13 cellular contexts compared by ENCODE assay signal in the genomic region with DNA sequence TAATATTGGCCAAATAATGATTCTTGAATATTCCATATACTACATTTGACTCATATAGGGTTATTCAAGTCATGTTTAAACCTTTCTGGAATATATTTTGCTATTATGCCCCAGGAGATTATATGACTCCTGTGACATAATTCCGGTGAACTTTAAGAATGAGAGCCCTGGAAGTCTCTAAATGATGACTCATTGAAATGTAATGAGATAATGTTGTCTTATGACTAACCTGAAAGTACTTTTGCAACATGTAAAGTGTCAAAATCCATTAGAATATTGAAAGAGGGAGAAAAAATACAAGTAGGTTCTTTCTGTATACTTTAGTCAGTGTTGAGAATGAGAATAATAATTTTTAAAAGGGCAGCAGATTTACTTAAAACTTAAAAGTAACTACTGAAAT.
DNase-seq lines count a peak whose midpoint lies in the region; ATAC-seq, FAIRE-seq and TF ChIP-seq lines count a peak whose summit lies in the region.
"Had no signal": no experiment of that assay in that cellular context is flagged by ENCODE, and none has a peak within 500 bp of the region (broad histone marks: within the 10 kb centered on the region; RNA-seq: fewer than 3 reads in every experiment).

No MANE protein-coding gene starts in this region.

- H2AFZ ChIP-seq in GM12878 (ENCODE audit: control insufficient read depth, low read depth, low read length): no peak overlapping the region

- no peak overlapping the region for H3K27ac Mint-ChIP-seq in T-helper 2 cell treated with Interferon-gamma antibody and Interleukin-4, amounts not matched to agents 5 μg/mL and 100 μg/mL, for 36 hours
- H3K27ac Mint-ChIP-seq: activated CD8-positive, alpha-beta T cell treated with anti-CD3 and anti-CD28 coated beads for 36 hours; type B pancreatic cell had no signal

- no peaks in the 10 kb centered on the region for H3K4me1 Mint-ChIP-seq in T-helper 2 cell treated with Interferon-gamma antibody and Interleukin-4, amounts not matched to agents 5 μg/mL and 100 μg/mL, for 36 hours (ENCODE audit: low read depth)

- no peaks in the 10 kb centered on the region for H3K27me3 ChIP-seq in GM12878 (replicated peaks in 1 of 2; ENCODE audit: control insufficient read depth in 2 of 2, insufficient read depth in 2 of 2, low read length in 1 of 2)

- no peak for TF ChIP-seq EP300 in GM12878 (IDR thresholded peaks at IDR 0.05; ENCODE audit: borderline replicate concordance in 1 of 2, control insufficient read depth in 1 of 2, low read depth in 2 of 2, low read length in 2 of 2)

- no peak for TF ChIP-seq CTCF in GM12878 (IDR thresholded peaks at IDR 0.05 in 2 of 3, conservative IDR thresholded peaks at IDR 0.05 in 1 of 3; ENCODE audit: control insufficient read depth in 2 of 3, extremely low read depth in 1 of 3, insufficient read depth in 1 of 3, low read depth in 3 of 3, low read length in 3 of 3)

- no peaks in the 10 kb centered on the region for H3K79me2 ChIP-seq in GM12878 (ENCODE audit: control insufficient read depth, insufficient read depth, low read length)

- no peaks in the 10 kb centered on the region for H3K36me3 Mint-ChIP-seq in T-helper 2 cell treated with Interferon-gamma antibody and Interleukin-4, amounts not matched to agents 5 μg/mL and 100 μg/mL, for 36 hours (ENCODE audit: low read depth)
- H3K36me3 Mint-ChIP-seq: type B pancreatic cell had no signal

- SMC1A ChIA-PET in GM12878 (lab: Charles Lee; ENCODE audit: uncharacterized antibody, unreplicated experiment): interaction anchor here (0.8 to 12.1 kb wide), 10 partner anchors 10 to 57 kb away, joined by 3 to 98 read pairs (median 4); no protein-coding TSS in a partner anchor

- no peaks in the 10 kb centered on the region for H3K9me3 ChIP-seq in GM12878 (replicated peaks; ENCODE audit: control insufficient read depth, insufficient read depth, low read length)

- TF ChIP-seq RAD21 in GM12878 (IDR thresholded peaks at IDR 0.05; ENCODE audit: insufficient read depth, low read depth, low read length): no peak

- in situ Hi-C loops in GM12878 (cut with MboI): no loop called here
- in situ Hi-C loops in KBM-7 (cut with MboI; ENCODE audit: low pct_unique_long_range_greater_than_20kb, low sequenced_read_pairs): no loop called here

- no peak for FAIRE-seq in GM12878 (lab: Jason Lieb, UNC)

- H3K9me3 Mint-ChIP-seq in T-helper 2 cell treated with Interferon-gamma antibody and Interleukin-4, amounts not matched to agents 5 μg/mL and 100 μg/mL, for 36 hours: peaks cover 9% of the 10 kb centered on the region
- H3K9me3 Mint-ChIP-seq: activated CD8-positive, alpha-beta T cell treated with anti-CD3 and anti-CD28 coated beads for 36 hours; type B pancreatic cell had no signal

- intact Hi-C loops in GM12878 (cut with micrococcal nuclease; ENCODE audit: unreplicated experiment): no loop called here

- no peak overlapping the region for H3K27ac ChIP-seq in GM12878 (ENCODE audit: control insufficient read depth, insufficient read depth)
- H3K27ac ChIP-seq: KMS-11 had no signal

- ATAC-seq in GM12878: peak; percentile 45
- ATAC-seq: activated CD8-positive, alpha-beta T cell treated with anti-CD3 and anti-CD28 coated beads for 36 hours had no signal

- H3K9ac ChIP-seq in GM12878 (ENCODE audit: control insufficient read depth, insufficient read depth, low read length): no peak overlapping the region
- H3K9ac ChIP-seq: KMS-11 had no signal

- POLR2A ChIA-PET in GM12878 (lab: Charles Lee): no interaction called here

- no peak for TF ChIP-seq POLR2A in GM12878 (IDR thresholded peaks at IDR 0.05; ENCODE audit: low read depth, low read length)

- H3K4me2 ChIP-seq in GM12878 (ENCODE audit: control insufficient read depth, insufficient read depth): no peak overlapping the region
- H3K4me2 ChIP-seq: KMS-11 had no signal

- H3K27me3 Mint-ChIP-seq in T-helper 2 cell treated with Interferon-gamma antibody and Interleukin-4, amounts not matched to agents 5 μg/mL and 100 μg/mL, for 36 hours (ENCODE audit: low read depth): no peaks in the 10 kb centered on the region
- H3K27me3 Mint-ChIP-seq: activated CD8-positive, alpha-beta T cell treated with anti-CD3 and anti-CD28 coated beads for 36 hours had no signal

- RAD21 ChIA-PET in GM12878 (lab: Charles Lee; ENCODE audit: unreplicated experiment): interaction anchor here (1.5 to 2.7 kb wide), 3 partner anchors 10 to 37 kb away, joined by 4 to 12 read pairs (median 7); no protein-coding TSS in a partner anchor

- H3K36me3 ChIP-seq in GM12878 (ENCODE audit: control insufficient read depth in 2 of 2, insufficient read depth in 2 of 2, low read length in 1 of 2): no peaks in the 10 kb centered on the region

- H4K20me1 ChIP-seq in GM12878 (ENCODE audit: control insufficient read depth, insufficient read depth): no peaks in the 10 kb centered on the region

- no TSS peak for BruUV-seq in GM12878 (replicated peaks; lab: Mats Ljungman, UMichigan)

- H3K4me3 Mint-ChIP-seq in T-helper 2 cell treated with Interferon-gamma antibody and Interleukin-4, amounts not matched to agents 5 μg/mL and 100 μg/mL, for 36 hours: no peak overlapping the region
- H3K4me3 Mint-ChIP-seq: activated CD8-positive, alpha-beta T cell treated with anti-CD3 and anti-CD28 coated beads for 36 hours; type B pancreatic cell had no signal

- no peak overlapping the region for H3K4me3 ChIP-seq in GM12878

- no peaks in the 10 kb centered on the region for H3K4me1 ChIP-seq in GM12878 (ENCODE audit: control insufficient read depth, insufficient read depth, low read length)

- peak; percentile 9 for DNase-seq in COLO829 (ENCODE audit: low spot score)
- peak; percentile 64 for DNase-seq in HS-5 (ENCODE audit: low read depth)
- DNase-seq in GM12878 (ENCODE audit: low read depth, low spot score): no peak
- peak; percentile 41 for DNase-seq in kidney glomerular epithelial cell (lab: John Stamatoyannopoulos, UW)
- DNase-seq in anterior cingulate cortex (lab: John Stamatoyannopoulos, UW): no peak
- DNase-seq in KBM-7: no peak
- DNase-seq in NCI-H1417 treated with DMSO at 0.1 percent for 48 hours (lab: John Stamatoyannopoulos, UW): no peak
- DNase-seq in T-helper 2 cell treated with Interferon-gamma antibody and Interleukin-4, amounts not matched to agents 5 μg/mL and 100 μg/mL, for 36 hours (ENCODE audit: low spot score): no peak
- DNase-seq: activated CD8-positive, alpha-beta T cell treated with anti-CD3 and anti-CD28 coated beads for 36 hours; activated naive CD4-positive, alpha-beta T cell treated with Interleukin-2 at 50 U/mL for 16 hours; AML-193 had no signal

- WGBS in GM12878 (ENCODE audit: insufficient coverage, insufficient replicate concordance, low lambda C conversion rate, missing lambda C conversion rate): 22% methylated on average over 1 of the region's 1 CpG

- CTCF ChIA-PET in GM12878 (lab: Yijun Ruan, JAX): interaction anchor here (0.5 to 1.4 kb wide), 4 partner anchors 9 to 870 kb away, joined by 3 to 5 read pairs (median 4); no protein-coding TSS in a partner anchor

TF ChIP-seq in GM12878, 131 proteins besides CTCF, POLR2A, EP300 and RAD21:
- no peak for TF ChIP-seq NBN (IDR thresholded peaks at IDR 0.05)
- no peak for TF ChIP-seq CBFB (IDR thresholded peaks at IDR 0.05; ENCODE audit: low read depth)
- no peak for TF ChIP-seq FOXK2 (IDR thresholded peaks at IDR 0.05)
- TF ChIP-seq STAT3 (IDR thresholded peaks at IDR 0.05; ENCODE audit: low read depth, low read length): no peak
- no peak for TF ChIP-seq FOXM1 (IDR thresholded peaks at IDR 0.05; ENCODE audit: low read depth, low read length)
- no peak for TF ChIP-seq JUNB (IDR thresholded peaks at IDR 0.05)
- no peak for TF ChIP-seq POLR2AphosphoS2 (IDR thresholded peaks at IDR 0.05; ENCODE audit: low read depth, low read length)
- TF ChIP-seq ATF7 (IDR thresholded peaks at IDR 0.05; ENCODE audit: low read depth): peak; percentile 29; the same call in 1 of the 2 replicates
- TF ChIP-seq HDAC2 (IDR thresholded peaks at IDR 0.05): no peak

Comparison
In these comparisons a context has a peak if more than half of its experiments do, and no peak if none do; other contexts are left out.
1. DNase-seq: peak in COLO829 (single experiment), HS-5 (single experiment) and kidney glomerular epithelial cell (single experiment); none in GM12878 (single experiment), anterior cingulate cortex (0 of 58), KBM-7 (single experiment), NCI-H1417 treated with DMSO at 0.1 percent for 48 hours (single experiment) and T-helper 2 cell treated with Interferon-gamma antibody and Interleukin-4, amounts not matched to agents 5 μg/mL and 100 μg/mL, for 36 hours (single experiment).